ENCODE assay signal across 20 cellular contexts in the genomic region with DNA sequence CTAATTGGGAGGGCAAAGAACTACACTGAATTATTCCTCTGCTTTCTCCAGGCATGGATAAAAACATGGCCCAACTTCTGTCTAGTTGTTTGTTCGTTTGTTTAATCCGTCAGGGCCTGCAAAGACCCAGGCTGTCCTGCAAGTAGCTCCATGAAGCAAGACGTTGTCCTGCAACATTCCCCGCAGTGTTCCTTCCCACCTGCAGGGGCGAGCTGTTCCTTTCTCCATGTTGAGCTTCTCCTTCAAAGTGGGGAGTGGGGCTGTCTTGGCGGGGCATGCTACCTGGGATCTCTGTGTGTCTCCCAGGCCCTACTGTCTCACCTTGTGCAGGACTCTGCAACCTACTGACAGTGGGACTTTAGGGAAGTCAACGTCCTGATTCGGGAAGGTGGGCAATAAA.
"Had no signal": no experiment of that assay in that cellular context is flagged by ENCODE, and none has a peak within 500 bp of the region (broad histone marks: within the 10 kb centered on the region; RNA-seq: fewer than 3 reads in every experiment).

No MANE protein-coding gene starts in this region.

- H3K27me3 Mint-ChIP-seq: activated B cell treated with CpG ODN at 0.5 μM for 24 hours had no signal

- H3K4me3 ChIP-seq: body of pancreas, dorsolateral prefrontal cortex, mucosa of descending colon, ovary, thyroid gland had no signal

- H3K36me3 Mint-ChIP-seq: immature natural killer cell; naive B cell; stimulated activated naive B cell treated with anti-CD40 and anti-IgM and Interleukin-4, amounts not matched to agents 10 μg/mL and 1 μg/mL and 100 μg/mL, for 72 hours had no signal

- H3K4me1 ChIP-seq: thyroid gland had no signal

- H3K9me3 ChIP-seq: body of pancreas, mucosa of descending colon, ovary, thyroid gland had no signal

- H3K27ac ChIP-seq: body of pancreas, dorsolateral prefrontal cortex, ovary, thyroid gland had no signal

- H3K4me1 Mint-ChIP-seq: activated B cell treated with CpG ODN at 0.5 μM for 24 hours; activated CD4-positive, alpha-beta T cell treated with anti-CD3 and anti-CD28 coated beads, Interleukin-2, amount 10 ng/mL, durations not matched to agents 7 days and 5 days; immature natural killer cell; stimulated activated naive B cell treated with anti-CD40 and anti-IgM and Interleukin-4, amounts not matched to agents 10 μg/mL and 1 μg/mL and 100 μg/mL, for 72 hours had no signal

- H3K4me3 Mint-ChIP-seq: activated B cell treated with CpG ODN at 0.5 μM for 24 hours; activated CD4-positive, alpha-beta T cell treated with anti-CD3 and anti-CD28 coated beads, Interleukin-2, amount 10 ng/mL, durations not matched to agents 7 days and 5 days; activated naive CD4-positive, alpha-beta T cell treated with anti-CD3 and anti-CD28 coated beads for 36 hours; activated T-cell treated with anti-CD3 and anti-CD28 coated beads, Interleukin-2, amount 50 U/mL, for 4 hours; immature natural killer cell; naive B cell; stimulated activated naive B cell treated with anti-CD40 and anti-IgM and Interleukin-4, amounts not matched to agents 10 μg/mL and 1 μg/mL and 100 μg/mL, for 72 hours; T-helper 2 cell treated with Interferon-gamma antibody and Interleukin-4, amounts not matched to agents 5 μg/mL and 100 μg/mL, for 36 hours had no signal

- H3K27ac Mint-ChIP-seq: activated B cell treated with CpG ODN at 0.5 μM for 24 hours; activated CD4-positive, alpha-beta T cell treated with anti-CD3 and anti-CD28 coated beads, Interleukin-2, amount 10 ng/mL, durations not matched to agents 7 days and 5 days; activated naive CD4-positive, alpha-beta T cell treated with anti-CD3 and anti-CD28 coated beads for 36 hours; immature natural killer cell; naive B cell; stimulated activated naive B cell treated with anti-CD40 and anti-IgM and Interleukin-4, amounts not matched to agents 10 μg/mL and 1 μg/mL and 100 μg/mL, for 72 hours; T-helper 2 cell treated with Interferon-gamma antibody and Interleukin-4, amounts not matched to agents 5 μg/mL and 100 μg/mL, for 36 hours had no signal

- ATAC-seq: activated T-cell treated with anti-CD3 and anti-CD28 coated beads, Interleukin-2, amount 50 U/mL, for 4 hours; body of pancreas; left ventricle myocardium superior; mucosa of descending colon; sciatic nerve; stimulated activated naive B cell treated with anti-CD40 and anti-IgM and Interleukin-4, amounts not matched to agents 10 μg/mL and 1 μg/mL and 100 μg/mL, for 72 hours had no signal

- H3K9me3 Mint-ChIP-seq: activated B cell treated with CpG ODN at 0.5 μM for 24 hours; activated CD4-positive, alpha-beta T cell treated with anti-CD3 and anti-CD28 coated beads, Interleukin-2, amount 10 ng/mL, durations not matched to agents 7 days and 5 days; activated naive CD4-positive, alpha-beta T cell treated with anti-CD3 and anti-CD28 coated beads for 36 hours; activated T-cell treated with anti-CD3 and anti-CD28 coated beads, Interleukin-2, amount 50 U/mL, for 4 hours; T-helper 2 cell treated with Interferon-gamma antibody and Interleukin-4, amounts not matched to agents 5 μg/mL and 100 μg/mL, for 36 hours had no signal

- H3K36me3 ChIP-seq: ovary, thyroid gland had no signal

- DNase-seq: activated B cell treated with CpG ODN at 0.5 μM for 24 hours; activated CD4-positive, alpha-beta T cell treated with anti-CD3 and anti-CD28 coated beads, Interleukin-2, amount 10 ng/mL, durations not matched to agents 7 days and 5 days; activated CD8-positive, alpha-beta memory T cell treated with anti-CD3 and anti-CD28 coated beads, Interleukin-2, amount 50 U/mL, for 4 hours; activated naive CD4-positive, alpha-beta T cell treated with anti-CD3 and anti-CD28 coated beads for 36 hours; activated T-cell treated with anti-CD3 and anti-CD28 coated beads, Interleukin-2, amount 50 U/mL, for 4 hours; body of pancreas; caudate nucleus; dorsolateral prefrontal cortex; erythroblast; head of caudate nucleus; immature natural killer cell; kidney glomerular epithelial cell; left ventricle myocardium superior; mucosa of descending colon; naive B cell; ovary; stimulated activated naive B cell treated with anti-CD40 and anti-IgM and Interleukin-4, amounts not matched to agents 10 μg/mL and 1 μg/mL and 100 μg/mL, for 72 hours; thyroid gland had no signal

- H3K27me3 ChIP-seq: body of pancreas, ovary, thyroid gland had no signal
